ENCODE assay signal across 9 cellular contexts in the genomic region with DNA sequence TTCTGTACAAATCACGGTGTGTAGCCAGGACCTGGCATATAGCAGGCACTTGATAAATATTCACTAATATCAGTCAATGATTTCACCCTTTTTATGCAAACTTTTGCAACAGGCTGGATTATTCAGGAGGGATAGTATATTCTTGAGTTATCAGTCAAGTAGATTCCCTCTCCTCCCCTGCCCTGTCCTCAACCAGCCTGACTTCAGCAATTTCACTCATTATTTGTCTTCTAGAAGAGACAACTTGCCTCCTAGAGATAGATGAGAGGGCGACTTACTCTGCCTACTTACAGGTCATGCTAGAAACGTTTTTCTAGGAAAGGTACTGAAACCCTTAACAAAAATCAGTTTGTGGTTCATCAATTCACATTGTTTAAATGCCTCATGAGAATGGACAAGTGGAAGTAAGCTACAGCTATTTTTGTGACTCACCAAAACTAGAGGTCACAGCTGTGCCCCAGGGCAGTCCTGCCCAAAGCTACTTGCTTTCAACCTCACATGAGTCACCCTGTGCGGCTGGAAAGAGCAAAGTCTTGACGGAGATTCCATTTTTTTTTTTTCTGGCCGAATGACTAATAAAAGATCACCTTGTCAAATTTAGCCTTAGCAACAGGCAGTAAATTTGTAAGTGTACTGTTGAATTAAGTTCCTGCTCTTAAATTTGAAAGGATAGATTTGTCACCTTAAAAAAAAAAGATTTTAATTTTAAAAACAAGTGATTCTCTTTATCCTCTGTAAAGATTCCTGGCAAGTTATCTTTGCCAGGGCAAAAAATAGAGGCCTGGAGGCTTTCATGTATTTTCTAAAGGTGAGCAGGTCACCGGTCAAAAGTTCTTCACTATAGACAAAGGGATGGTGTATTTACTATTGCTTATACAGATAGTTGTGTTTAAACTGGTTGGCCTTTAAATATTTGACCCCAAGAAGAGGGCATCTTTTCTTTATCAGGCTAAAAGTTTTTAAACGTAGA.
A peak's percentile ranks its signal among the peaks of the same experiment; 100 is the strongest.
DNase-seq lines count a peak whose midpoint lies in the region; ATAC-seq and TF ChIP-seq lines count a peak whose summit lies in the region.
"Had no signal": no experiment of that assay in that cellular context is flagged by ENCODE, and none has a peak within 500 bp of the region (broad histone marks: within the 10 kb centered on the region; RNA-seq: fewer than 3 reads in every experiment).

No MANE protein-coding gene starts in this region.

- peaks cover 6% of the 10 kb centered on the region for H3K9me3 Mint-ChIP-seq in neural crest cell
- H3K9me3 Mint-ChIP-seq: activated naive CD8-positive, alpha-beta T cell treated with anti-CD3 and anti-CD28 coated beads, Interleukin-2, amount 10 ng/mL, durations not matched to agents 7 days and 5 days had no signal

- ATAC-seq in GM18502 (IDR thresholded peaks at IDR 0.05; ENCODE audit: poor library complexity, unreplicated experiment): peak; percentile 66
- peak; percentile 87 for ATAC-seq in HG03066 (IDR thresholded peaks at IDR 0.05; ENCODE audit: low read depth, unreplicated experiment)
- ATAC-seq in GM18873 (IDR thresholded peaks at IDR 0.05; ENCODE audit: low FRiP score, unreplicated experiment): no peak

- H3K36me3 Mint-ChIP-seq in neural crest cell (ENCODE audit: low read depth): no peaks in the 10 kb centered on the region
- H3K36me3 Mint-ChIP-seq: activated naive CD8-positive, alpha-beta T cell treated with anti-CD3 and anti-CD28 coated beads, Interleukin-2, amount 10 ng/mL, durations not matched to agents 7 days and 5 days had no signal

- DNase-seq in T1000 (lab: John Stamatoyannopoulos, UW): peak; percentile 85
- DNase-seq in neural crest cell (ENCODE audit: low read depth, low spot score): peak; percentile 12
- DNase-seq in activated T-cell treated with anti-CD3 and anti-CD28 coated beads for 4 hours: no peak
- no peak for DNase-seq in NCI-H526 treated with DMSO at 0.1 percent for 48 hours (lab: John Stamatoyannopoulos, UW)
- no peak for DNase-seq in NK-92 (lab: John Stamatoyannopoulos, UW; ENCODE audit: unreplicated experiment)
- DNase-seq: activated naive CD8-positive, alpha-beta T cell treated with anti-CD3 and anti-CD28 coated beads, Interleukin-2, amount 10 ng/mL, durations not matched to agents 7 days and 5 days had no signal

- peak overlapping the region; percentile 24 for H3K27ac Mint-ChIP-seq in neural crest cell (ENCODE audit: unreplicated experiment)
- H3K27ac Mint-ChIP-seq: activated naive CD8-positive, alpha-beta T cell treated with anti-CD3 and anti-CD28 coated beads, Interleukin-2, amount 10 ng/mL, durations not matched to agents 7 days and 5 days had no signal

- H3K27me3 Mint-ChIP-seq in neural crest cell (ENCODE audit: low read depth): no peaks in the 10 kb centered on the region

- H3K4me3 Mint-ChIP-seq in neural crest cell: peak overlapping the region; percentile 25
- H3K4me3 Mint-ChIP-seq: activated naive CD8-positive, alpha-beta T cell treated with anti-CD3 and anti-CD28 coated beads, Interleukin-2, amount 10 ng/mL, durations not matched to agents 7 days and 5 days had no signal

- no peak for TF ChIP-seq CTCF in neural crest cell (conservative IDR thresholded peaks at IDR 0.05)

- peaks cover 55% of the 10 kb centered on the region for H3K4me1 Mint-ChIP-seq in neural crest cell
- H3K4me1 Mint-ChIP-seq: activated naive CD8-positive, alpha-beta T cell treated with anti-CD3 and anti-CD28 coated beads, Interleukin-2, amount 10 ng/mL, durations not matched to agents 7 days and 5 days had no signal

Comparison
In these comparisons a context has a peak if more than half of its experiments do, and no peak if none do; other contexts are left out.
1. DNase-seq: peak in T1000 (single experiment) and neural crest cell (single experiment); none in activated T-cell treated with anti-CD3 and anti-CD28 coated beads for 4 hours (single experiment), NCI-H526 treated with DMSO at 0.1 percent for 48 hours (single experiment) and NK-92 (single experiment).